9 cellular contexts compared by ENCODE assay signal in genomic region chr5:17316973-17317459, GRCh38.
DNase-seq lines count a peak whose midpoint lies in the region; ATAC-seq and TF ChIP-seq lines count a peak whose summit lies in the region.
"Had no signal": no experiment of that assay in that cellular context is flagged by ENCODE, and none has a peak within 500 bp of the region (broad histone marks: within the 10 kb centered on the region; RNA-seq: fewer than 3 reads in every experiment).

No MANE protein-coding gene starts in this region.

- no peak overlapping the region for H3K27ac Mint-ChIP-seq in natural killer cell
- H3K27ac Mint-ChIP-seq in activated naive CD4-positive, alpha-beta T cell treated with anti-CD3 and anti-CD28 coated beads for 36 hours: no peak overlapping the region

- H2AFZ ChIP-seq in SU-DHL-6 (ENCODE audit: low read depth, low read length, severe bottlenecking): peak overlapping the region; percentile 23

- no peaks in the 10 kb centered on the region for H3K36me3 ChIP-seq in SU-DHL-6 (ENCODE audit: low read length)
- no peaks in the 10 kb centered on the region for H3K36me3 ChIP-seq in BE2C
- H3K36me3 ChIP-seq: pancreas had no signal

- H3K4me1 ChIP-seq in BE2C: peaks cover 4% of the 10 kb centered on the region; the same call in 1 of the 2 replicates
- H3K4me1 ChIP-seq: pancreas had no signal

- H3K36me3 Mint-ChIP-seq in natural killer cell: no peaks in the 10 kb centered on the region
- H3K36me3 Mint-ChIP-seq in activated naive CD4-positive, alpha-beta T cell treated with anti-CD3 and anti-CD28 coated beads for 36 hours (ENCODE audit: low read depth): no peaks in the 10 kb centered on the region

- DNase-seq in activated CD4-positive, CD25-positive, alpha-beta regulatory T cell treated with anti-CD3 and anti-CD28 coated beads, Interleukin-2, amount 50 U/mL, for 72 hours: no peak
- DNase-seq in sciatic nerve (ENCODE audit: low spot score): no peak
- DNase-seq in natural killer cell: no peak
- DNase-seq in activated naive CD4-positive, alpha-beta T cell treated with anti-CD3 and anti-CD28 coated beads for 36 hours: no peak
- no peak for DNase-seq in BE2C
- DNase-seq: pancreas had no signal

- H3K4me3 Mint-ChIP-seq in natural killer cell: no peak overlapping the region
- no peak overlapping the region for H3K4me3 Mint-ChIP-seq in activated naive CD4-positive, alpha-beta T cell treated with anti-CD3 and anti-CD28 coated beads for 36 hours

- H3K9me3 ChIP-seq in SU-DHL-6 (ENCODE audit: insufficient read depth, low read length): no peaks in the 10 kb centered on the region
- H3K9me3 ChIP-seq in BE2C: no peaks in the 10 kb centered on the region
- H3K9me3 ChIP-seq: pancreas had no signal

- H3K4me1 Mint-ChIP-seq in natural killer cell: no peaks in the 10 kb centered on the region
- no peaks in the 10 kb centered on the region for H3K4me1 Mint-ChIP-seq in activated naive CD4-positive, alpha-beta T cell treated with anti-CD3 and anti-CD28 coated beads for 36 hours (ENCODE audit: low read depth)

- H3K4me3 ChIP-seq in SU-DHL-6 (ENCODE audit: insufficient read depth, low read length, poor library complexity, severe bottlenecking) (peak overlapping the region; percentile 50), BE2C (ENCODE audit: low read depth, low read length) (no peak overlapping the region)
- H3K4me3 ChIP-seq: pancreas had no signal

- H3F3A ChIP-seq in SU-DHL-6 (ENCODE audit: insufficient read depth): peaks cover 52% of the 10 kb centered on the region

- H3K27me3 ChIP-seq in SU-DHL-6 (ENCODE audit: low read length) (no peaks in the 10 kb centered on the region), BE2C (no peaks in the 10 kb centered on the region)
- H3K27me3 ChIP-seq: pancreas had no signal

- peak overlapping the region; percentile 89 for H3K4me2 ChIP-seq in SU-DHL-6 (ENCODE audit: low read depth, low read length, poor library complexity, severe bottlenecking)

- intact Hi-C loops in sciatic nerve (cut with DNase I): no loop called here
- intact Hi-C loops in natural killer cell (cut with micrococcal nuclease): no loop called here
- intact Hi-C loops in activated naive CD4-positive, alpha-beta T cell treated with anti-CD3 and anti-CD28 coated beads for 36 hours (cut with micrococcal nuclease): no loop called here

- no peaks in the 10 kb centered on the region for H3K9me2 ChIP-seq in SU-DHL-6 (replicated peaks; ENCODE audit: insufficient read depth, low read length)

- H3K27me3 Mint-ChIP-seq in natural killer cell (ENCODE audit: low read depth in 2 of 2): no peaks in the 10 kb centered on the region
- H3K27me3 Mint-ChIP-seq in activated naive CD4-positive, alpha-beta T cell treated with anti-CD3 and anti-CD28 coated beads for 36 hours (ENCODE audit: low read depth): no peaks in the 10 kb centered on the region

- peak; percentile 27 to 32 for ATAC-seq in activated CD4-positive, CD25-positive, alpha-beta regulatory T cell treated with anti-CD3 and anti-CD28 coated beads, Interleukin-2, amount 50 U/mL, for 24 hours
- ATAC-seq in HG03159 (IDR thresholded peaks at IDR 0.05; ENCODE audit: unreplicated experiment) (peak; percentile 75), sciatic nerve (peak; percentile 78), natural killer cell (no peak)

- H3K27ac ChIP-seq in SU-DHL-6 (ENCODE audit: low read depth, low read length): peak overlapping the region; percentile 98
- H3K27ac ChIP-seq: pancreas had no signal

- H3K79me2 ChIP-seq in SU-DHL-6 (ENCODE audit: insufficient read depth, low read length): no peaks in the 10 kb centered on the region

- TF ChIP-seq CTCF in SU-DHL-6 (IDR thresholded peaks at IDR 0.05; ENCODE audit: insufficient read depth, low read length, poor library complexity, severe bottlenecking) (no peak), natural killer cell (IDR thresholded peaks at IDR 0.05) (no peak), BE2C (IDR thresholded peaks at IDR 0.05; ENCODE audit: low read depth, low read length) (no peak)

- H3K9ac ChIP-seq in SU-DHL-6 (ENCODE audit: low read length): peak overlapping the region; percentile 64

- H3K9me3 Mint-ChIP-seq in natural killer cell: peaks cover 11 to 15% of the 10 kb centered on the region in 2 donors
- H3K9me3 Mint-ChIP-seq in activated naive CD4-positive, alpha-beta T cell treated with anti-CD3 and anti-CD28 coated beads for 36 hours: peaks cover 2% of the 10 kb centered on the region

- no peaks in the 10 kb centered on the region for H4K20me1 ChIP-seq in SU-DHL-6 (ENCODE audit: low read depth, low read length)

- CTCF ChIA-PET in activated naive CD4-positive, alpha-beta T cell treated with anti-CD3 and anti-CD28 coated beads for 36 hours (lab: Charles Lee): no interaction called here

Comparison
In these comparisons a context has a peak if more than half of its experiments do, and no peak if none do; other contexts are left out.
1. ATAC-seq: peak in activated CD4-positive, CD25-positive, alpha-beta regulatory T cell treated with anti-CD3 and anti-CD28 coated beads, Interleukin-2, amount 50 U/mL, for 24 hours (2 of 2), HG03159 (single experiment) and sciatic nerve (single experiment); none in natural killer cell (0 of 3).